ENCODE assay signal across 32 cellular contexts in the genomic region with DNA sequence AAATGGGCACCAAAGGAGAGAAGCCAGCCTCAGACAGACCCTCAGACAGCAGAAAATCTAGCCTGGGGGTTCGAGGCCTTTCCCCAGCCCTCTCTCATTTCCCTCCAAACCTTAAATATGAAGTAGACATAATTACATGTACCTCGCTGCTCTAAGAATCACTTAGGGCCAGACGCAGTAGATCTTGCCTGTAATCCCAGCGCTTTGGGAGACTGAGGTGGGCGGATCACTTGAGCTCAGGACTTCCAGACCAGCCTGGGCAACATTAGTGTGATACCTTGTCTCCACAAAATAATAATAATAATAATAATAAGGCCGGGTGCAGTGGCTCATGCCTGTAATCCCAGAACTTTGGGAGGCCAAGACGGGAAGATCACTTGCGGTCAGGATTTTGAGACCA. TPM values are rescaled to one million over a fixed set of nuclear protein-coding genes. Genes with fewer than 3 reads are reported as not detected.
"Had no signal": no experiment of that assay in that cellular context is flagged by ENCODE, and none has a peak within 500 bp of the region (broad histone marks: within the 10 kb centered on the region; RNA-seq: fewer than 3 reads in every experiment).

No MANE protein-coding gene starts in this region.

- H3K4me2 ChIP-seq: neural progenitor cell, smooth muscle cell had no signal

- H3K9ac ChIP-seq: neural progenitor cell had no signal

- H3K36me3 Mint-ChIP-seq: natural killer cell, neural progenitor cell, type B pancreatic cell had no signal

- H3K27ac ChIP-seq: epithelial cell of prostate, neural progenitor cell had no signal

- FAIRE-seq: islet of Langerhans had no signal

- H3K36me3 ChIP-seq: gastroesophageal sphincter, heart left ventricle, neural progenitor cell, ovary, tibial artery had no signal

- H3K27me3 ChIP-seq: gastroesophageal sphincter, ovary, testis, tibial artery had no signal

- H3K4me3 Mint-ChIP-seq: effector memory CD8-positive, alpha-beta T cell; memory B cell; natural killer cell; stimulated activated naive CD8-positive, alpha-beta T cell treated with anti-CD3 and anti-CD28 coated beads, Interleukin-15, amount 100 ng/mL, for 72 hours had no signal

- H3K27ac Mint-ChIP-seq: effector memory CD8-positive, alpha-beta T cell; memory B cell; natural killer cell; neural progenitor cell; type B pancreatic cell had no signal

- H3K9me3 Mint-ChIP-seq: effector memory CD8-positive, alpha-beta T cell; memory B cell; natural killer cell; stimulated activated naive CD8-positive, alpha-beta T cell treated with anti-CD3 and anti-CD28 coated beads, Interleukin-15, amount 100 ng/mL, for 72 hours; type B pancreatic cell had no signal

- H3K9me3 ChIP-seq: gastroesophageal sphincter, heart left ventricle, ovary, testis, tibial artery had no signal

- H3K4me3 ChIP-seq: gastroesophageal sphincter, heart left ventricle, lung, neural progenitor cell, ovary, smooth muscle cell, testis, tibial artery had no signal

- H2AFZ ChIP-seq: neural progenitor cell had no signal

- DNase-seq: caudate nucleus; cerebellar nuclear complex; cortex of kidney; effector memory CD8-positive, alpha-beta T cell; foreskin fibroblast; hippocampal formation; kidney glomerular epithelial cell; natural killer cell; retina; stimulated activated CD4-positive, alpha-beta T cell treated with anti-CD3 and anti-CD28 coated beads, Interleukin-12 subunit alpha, Interleukin-12 subunit beta, amount 100 ng/mL, for 4 hours; stimulated activated CD4-positive, alpha-beta T cell treated with anti-CD3 and anti-CD28 coated beads, Interleukin-1b, Interleukin-23, amount 100 ng/mL, for 48 hours; stimulated activated CD4-positive, alpha-beta T cell treated with anti-CD3 and anti-CD28 coated beads, Interleukin-4, amount 100 ng/mL, for 1 hour; stimulated activated CD8-positive, alpha-beta memory T cell treated with anti-CD3 and anti-CD28 coated beads, Interleukin-4, amount 100 ng/mL, for 48 hours; stimulated activated naive CD4-positive, alpha-beta T cell; stimulated activated naive CD8-positive, alpha-beta T cell treated with anti-CD3 and anti-CD28 coated beads, Interleukin-15, amount 100 ng/mL, for 72 hours; testis had no signal

RNA-seq across cellular contexts. Expression of gene WNT7B, which starts 52.1 kb away (rescaled TPM):
- total RNA-seq: dermis microvascular lymphatic vessel endothelial cell, mononuclear cell, natural killer cell, pulmonary artery endothelial cell, sciatic nerve, subcutaneous adipose tissue had no signal
- polyA plus RNA-seq: heart left ventricle, ovary had no signal
